9 cellular contexts compared by ENCODE assay signal in the genomic region with DNA sequence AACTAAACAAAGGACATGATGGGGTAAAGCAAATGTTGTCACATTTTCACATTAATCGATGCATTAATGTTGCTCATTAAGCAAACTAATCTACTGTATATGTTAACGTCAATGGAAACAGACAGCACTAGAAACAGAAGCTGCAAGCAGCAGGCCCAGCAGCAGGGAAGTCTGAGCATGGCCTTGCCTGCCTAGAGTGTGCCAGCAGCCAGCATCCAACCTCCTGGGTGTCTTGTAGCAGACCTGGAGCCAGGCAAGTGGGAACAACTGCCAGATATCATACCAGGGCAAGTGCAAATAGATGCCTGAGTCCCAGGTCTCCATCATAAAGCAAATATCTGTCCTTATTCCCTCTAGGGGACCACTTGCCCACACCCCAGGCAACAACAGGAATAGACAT.
"Had no signal": no experiment of that assay in that cellular context is flagged by ENCODE, and none has a peak within 500 bp of the region (broad histone marks: within the 10 kb centered on the region; RNA-seq: fewer than 3 reads in every experiment).

No MANE protein-coding gene starts in this region.

- H2AFZ ChIP-seq: GM23248 had no signal

- H3K9me3 ChIP-seq: HAP-1 had no signal

- ATAC-seq: HCT116, K562 had no signal

- H3K36me3 ChIP-seq: HAP-1 had no signal

- H3K4me1 ChIP-seq: HAP-1 had no signal

- H3K9ac ChIP-seq: GM23248 had no signal

- DNase-seq: GM23248, GOT3, H7, HFFc6, IMR-90, KG1 had no signal

- H3K27ac ChIP-seq: GM23248 had no signal

- H3K4me3 ChIP-seq: GM23248, HAP-1, K562 had no signal
